ENCODE assay signal across 25 cellular contexts in the genomic region with DNA sequence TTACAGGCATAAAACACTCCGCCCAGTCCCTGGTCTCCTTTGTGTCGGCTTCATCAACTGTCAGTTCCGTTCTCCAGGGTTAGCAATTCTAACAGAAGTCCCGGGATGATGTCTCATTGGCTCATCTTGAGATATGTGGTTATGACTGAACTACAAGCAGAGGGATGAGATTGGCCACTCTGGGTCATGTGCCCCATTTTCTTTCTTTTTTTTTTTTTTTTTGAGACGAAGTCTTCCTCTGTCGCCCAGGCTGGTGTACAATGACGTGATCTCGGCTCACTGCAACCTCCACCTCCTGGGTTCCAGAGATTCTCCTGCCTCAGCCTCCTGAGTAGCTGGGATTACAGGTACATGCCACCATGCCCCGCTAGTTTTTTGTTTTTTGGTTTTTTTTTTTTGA.
"Had no signal": no experiment of that assay in that cellular context is flagged by ENCODE, and none has a peak within 500 bp of the region (broad histone marks: within the 10 kb centered on the region; RNA-seq: fewer than 3 reads in every experiment).

No MANE protein-coding gene starts in this region.

- H3K36me3 ChIP-seq: ascending aorta, brain microvascular endothelial cell, WERI-Rb-1 had no signal

- DNase-seq: activated B cell treated with CpG ODN at 0.5 μM for 24 hours; activated CD4-positive, alpha-beta memory T cell treated with anti-CD3 and anti-CD28 coated beads for 36 hours; activated CD4-positive, alpha-beta T cell treated with anti-CD3 and anti-CD28 coated beads for 36 hours; activated CD4-positive, alpha-beta T cell treated with anti-CD3 and anti-CD28 coated beads, Interleukin-2, amount 10 ng/mL, durations not matched to agents 24 days and 14 days; activated CD8-positive, alpha-beta memory T cell treated with anti-CD3 and anti-CD28 coated beads, Interleukin-2, amount 10 ng/mL, durations not matched to agents 7 days and 5 days; activated CD8-positive, alpha-beta memory T cell treated with anti-CD3 and anti-CD28 coated beads, Interleukin-2, amount 50 U/mL, for 4 hours; activated CD8-positive, alpha-beta T cell treated with anti-CD3 and anti-CD28 coated beads, Interleukin-2, amount 10 ng/mL, durations not matched to agents 7 days and 5 days; activated effector memory CD4-positive, alpha-beta T cell treated with anti-CD3 and anti-CD28 coated beads, Interleukin-2, amount 50 U/mL, for 16 hours; activated naive CD4-positive, alpha-beta T cell treated with anti-CD3 and anti-CD28 coated beads for 36 hours; activated naive CD8-positive, alpha-beta T cell treated with anti-CD3 and anti-CD28 coated beads, Interleukin-2, amount 10 ng/mL, durations not matched to agents 7 days and 5 days; activated T-cell treated with anti-CD3 and anti-CD28 coated beads, Interleukin-2, amount 50 U/mL, for 1 hour; activated T-cell treated with anti-CD3 and anti-CD28 coated beads, Interleukin-2, amount 50 U/mL, for 48 hours; brain microvascular endothelial cell; dorsolateral prefrontal cortex; effector memory CD4-positive, alpha-beta T cell; endodermal cell; foreskin fibroblast; T1000; WERI-Rb-1 had no signal

- H3K27ac ChIP-seq: ascending aorta, brain microvascular endothelial cell, coronary artery, WERI-Rb-1 had no signal

- H3K4me3 ChIP-seq: ascending aorta, coronary artery, dorsolateral prefrontal cortex had no signal

- H3K4me1 ChIP-seq: ascending aorta had no signal

- H3K27me3 ChIP-seq: ascending aorta, brain microvascular endothelial cell, dorsolateral prefrontal cortex had no signal

- H3K9me3 ChIP-seq: ascending aorta had no signal

- ATAC-seq: activated CD4-positive, alpha-beta T cell treated with anti-CD3 and anti-CD28 coated beads for 36 hours; activated CD4-positive, CD25-positive, alpha-beta regulatory T cell treated with anti-CD3 and anti-CD28 coated beads, Interleukin-2, amount 50 U/mL, for 24 hours; activated CD8-positive, alpha-beta memory T cell treated with anti-CD3 and anti-CD28 coated beads, Interleukin-2, amount 10 ng/mL, durations not matched to agents 7 days and 5 days; activated CD8-positive, alpha-beta T cell treated with anti-CD3 and anti-CD28 coated beads, Interleukin-2, amount 10 ng/mL, durations not matched to agents 7 days and 5 days; esophagus mucosa had no signal

- FAIRE-seq: bronchial epithelial cell, frontal cortex had no signal
